ENCODE assay signal across 29 cellular contexts in the genomic region with DNA sequence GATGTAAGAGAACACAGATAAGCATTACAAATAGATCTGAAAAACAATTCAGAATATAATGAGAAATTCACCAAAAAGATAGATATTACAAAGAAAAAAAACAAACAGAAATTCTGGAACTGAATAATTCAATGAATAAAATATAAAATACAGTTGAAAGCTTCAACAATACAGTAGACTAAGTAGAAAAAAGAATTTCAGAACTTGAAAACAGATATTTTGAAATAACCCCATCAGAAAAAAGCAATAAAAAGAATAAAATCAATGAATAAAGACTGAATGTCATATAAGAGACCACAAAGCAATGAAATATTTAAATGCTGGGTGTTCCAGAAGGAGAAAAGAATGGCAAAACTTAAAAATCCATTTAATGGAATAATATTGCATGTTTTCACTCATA.
"Had no signal": no experiment of that assay in that cellular context is flagged by ENCODE, and none has a peak within 500 bp of the region (broad histone marks: within the 10 kb centered on the region; RNA-seq: fewer than 3 reads in every experiment).

No MANE protein-coding gene starts in this region.

- H3K27me3 ChIP-seq: stomach, suprapubic skin, testis, thyroid gland, tibial artery, tibial nerve, transverse colon, upper lobe of left lung, upper lobe of right lung, uterus, vagina had no signal

- H3K27ac Mint-ChIP-seq: stimulated activated effector memory CD8-positive, alpha-beta T cell treated with anti-CD3 and anti-CD28 coated beads, Interleukin-12 subunit alpha, Interleukin-12 subunit beta, amount 100 ng/mL, for 72 hours; stimulated activated memory B cell treated with anti-CD40 and anti-IgM and Interleukin-4, amounts not matched to agents 10 μg/mL and 1 μg/mL and 100 μg/mL, for 72 hours; stimulated activated naive B cell treated with anti-CD40 and anti-IgM and Interleukin-4, amounts not matched to agents 10 μg/mL and 1 μg/mL and 100 μg/mL, for 72 hours; stimulated activated naive CD8-positive, alpha-beta T cell treated with anti-CD3 and anti-CD28 coated beads, Interleukin-15, Interleukin-2, amounts not matched to agents 100 ng/mL and 50 ng/mL, for 24 hours; type B pancreatic cell had no signal

- H3K9me3 ChIP-seq: testis, thyroid gland, upper lobe of right lung, vagina had no signal

- DNase-seq: stimulated activated CD4-positive, alpha-beta T cell treated with anti-CD3 and anti-CD28 coated beads, Interleukin-2, amount 100 ng/mL, for 48 hours; stimulated activated CD4-positive, alpha-beta T cell treated with anti-CD3 and anti-CD28 coated beads, Interleukin-4, amount 100 ng/mL, for 1 hour; stimulated activated CD4-positive, alpha-beta T cell treated with anti-CD3 and anti-CD28 coated beads, Interleukin-4, amount 100 ng/mL, for 24 hours; stimulated activated CD4-positive, alpha-beta T cell treated with anti-CD3 and anti-CD28 coated beads, Interleukin-4, amount 100 ng/mL, for 4 hours; stimulated activated CD8-positive, alpha-beta memory T cell treated with anti-CD3 and anti-CD28 coated beads, Interleukin-4, amount 100 ng/mL, for 48 hours; stimulated activated naive B cell treated with anti-CD40 and anti-IgM and Interleukin-4, amounts not matched to agents 10 μg/mL and 1 μg/mL and 100 μg/mL, for 72 hours; stimulated activated naive CD4-positive, alpha-beta T cell; stimulated activated naive CD4-positive, alpha-beta T cell treated with Interleukin-2 at 50 U/mL for 16 hours; stimulated activated naive CD8-positive, alpha-beta T cell treated with anti-CD3 and anti-CD28 coated beads, Interleukin-15, amount 100 ng/mL, for 72 hours; stimulated activated naive CD8-positive, alpha-beta T cell treated with anti-CD3 and anti-CD28 coated beads, Interleukin-15, Interleukin-2, amounts not matched to agents 100 U/mL and 50 U/mL, for 24 hours; stomach; substantia nigra; testis; thyroid gland; tibial artery; transverse colon; trophoblast cell; upper lobe of left lung; upper lobe of right lung; uterus had no signal

- H3K4me3 ChIP-seq: stomach, suprapubic skin, testis, thoracic aorta, thyroid gland, tibial artery, tibial nerve, transverse colon, upper lobe of left lung, upper lobe of right lung, uterus, vagina had no signal

- ATAC-seq: stimulated activated effector memory CD8-positive, alpha-beta T cell treated with anti-CD3 and anti-CD28 coated beads, Interleukin-12 subunit alpha, Interleukin-12 subunit beta, amount 100 ng/mL, for 72 hours; stimulated activated memory B cell treated with anti-CD40 and anti-IgM and Interleukin-4, amounts not matched to agents 10 μg/mL and 1 μg/mL and 100 μg/mL, for 72 hours; stimulated activated naive B cell treated with anti-CD40 and anti-IgM and Interleukin-4, amounts not matched to agents 10 μg/mL and 1 μg/mL and 100 μg/mL, for 72 hours; stimulated activated naive CD8-positive, alpha-beta T cell treated with anti-CD3 and anti-CD28 coated beads, Interleukin-15, amount 100 ng/mL, for 72 hours; stimulated activated naive CD8-positive, alpha-beta T cell treated with anti-CD3 and anti-CD28 coated beads, Interleukin-15, Interleukin-2, amounts not matched to agents 100 U/mL and 50 U/mL, for 24 hours had no signal

- H3K4me3 Mint-ChIP-seq: stimulated activated effector memory CD8-positive, alpha-beta T cell treated with anti-CD3 and anti-CD28 coated beads, Interleukin-12 subunit alpha, Interleukin-12 subunit beta, amount 100 ng/mL, for 72 hours; stimulated activated memory B cell treated with anti-CD40 and anti-IgM and Interleukin-4, amounts not matched to agents 10 μg/mL and 1 μg/mL and 100 μg/mL, for 72 hours; stimulated activated naive B cell treated with anti-CD40 and anti-IgM and Interleukin-4, amounts not matched to agents 10 μg/mL and 1 μg/mL and 100 μg/mL, for 72 hours; stimulated activated naive CD8-positive, alpha-beta T cell treated with anti-CD3 and anti-CD28 coated beads, Interleukin-15, amount 100 ng/mL, for 72 hours; stimulated activated naive CD8-positive, alpha-beta T cell treated with anti-CD3 and anti-CD28 coated beads, Interleukin-15, Interleukin-2, amounts not matched to agents 100 ng/mL and 50 ng/mL, for 24 hours; type B pancreatic cell had no signal

- H3K27ac ChIP-seq: stomach, suprapubic skin, testis, thoracic aorta, thyroid gland, tibial artery, tibial nerve, transverse colon, upper lobe of left lung, upper lobe of right lung, uterus, vagina had no signal

- H3K36me3 ChIP-seq: stomach, suprapubic skin, thoracic aorta, thyroid gland, tibial artery, tibial nerve, transverse colon, upper lobe of left lung, upper lobe of right lung, uterus, vagina had no signal

- H3K4me1 ChIP-seq: suprapubic skin, testis, thyroid gland, tibial artery, tibial nerve, transverse colon, upper lobe of left lung, upper lobe of right lung, uterus, vagina had no signal

- FAIRE-seq: urothelium cell line had no signal

- H3K27me3 Mint-ChIP-seq: stimulated activated memory B cell treated with anti-CD40 and anti-IgM and Interleukin-4, amounts not matched to agents 10 μg/mL and 1 μg/mL and 100 μg/mL, for 72 hours; stimulated activated naive B cell treated with anti-CD40 and anti-IgM and Interleukin-4, amounts not matched to agents 10 μg/mL and 1 μg/mL and 100 μg/mL, for 72 hours; stimulated activated naive CD8-positive, alpha-beta T cell treated with anti-CD3 and anti-CD28 coated beads, Interleukin-15, amount 100 ng/mL, for 72 hours; stimulated activated naive CD8-positive, alpha-beta T cell treated with anti-CD3 and anti-CD28 coated beads, Interleukin-15, Interleukin-2, amounts not matched to agents 100 ng/mL and 50 ng/mL, for 24 hours had no signal

- H3K36me3 Mint-ChIP-seq: stimulated activated effector memory CD8-positive, alpha-beta T cell treated with anti-CD3 and anti-CD28 coated beads, Interleukin-12 subunit alpha, Interleukin-12 subunit beta, amount 100 ng/mL, for 72 hours; stimulated activated memory B cell treated with anti-CD40 and anti-IgM and Interleukin-4, amounts not matched to agents 10 μg/mL and 1 μg/mL and 100 μg/mL, for 72 hours; stimulated activated naive B cell treated with anti-CD40 and anti-IgM and Interleukin-4, amounts not matched to agents 10 μg/mL and 1 μg/mL and 100 μg/mL, for 72 hours had no signal

- H3K4me1 Mint-ChIP-seq: stimulated activated effector memory CD8-positive, alpha-beta T cell treated with anti-CD3 and anti-CD28 coated beads, Interleukin-12 subunit alpha, Interleukin-12 subunit beta, amount 100 ng/mL, for 72 hours; stimulated activated memory B cell treated with anti-CD40 and anti-IgM and Interleukin-4, amounts not matched to agents 10 μg/mL and 1 μg/mL and 100 μg/mL, for 72 hours; stimulated activated naive B cell treated with anti-CD40 and anti-IgM and Interleukin-4, amounts not matched to agents 10 μg/mL and 1 μg/mL and 100 μg/mL, for 72 hours; stimulated activated naive CD8-positive, alpha-beta T cell treated with anti-CD3 and anti-CD28 coated beads, Interleukin-15, amount 100 ng/mL, for 72 hours had no signal
